9 cellular contexts compared by ENCODE assay signal in genomic region chr14:71497645-71498086, GRCh38.
DNase-seq lines count a peak whose midpoint lies in the region; ATAC-seq, FAIRE-seq and TF ChIP-seq lines count a peak whose summit lies in the region.
"Had no signal": no experiment of that assay in that cellular context is flagged by ENCODE, and none has a peak within 500 bp of the region (broad histone marks: within the 10 kb centered on the region; RNA-seq: fewer than 3 reads in every experiment).

No MANE protein-coding gene starts in this region.

- intact Hi-C loops in psoas muscle (cut with DNase I): no loop called here

- H3K9me3 ChIP-seq in psoas muscle: peaks cover 3% of the 10 kb centered on the region

- peak; percentile 97 for DNase-seq in NCI-H2107 treated with DMSO at 0.1 percent for 48 hours (lab: John Stamatoyannopoulos, UW; ENCODE audit: unreplicated experiment)
- peak; percentile 44 for DNase-seq in kidney tubule cell (ENCODE audit: low spot score)
- DNase-seq in amygdala (lab: John Stamatoyannopoulos, UW): no peak
- DNase-seq in amniotic stem cell (lab: John Stamatoyannopoulos, UW): no peak
- no peak for DNase-seq in RCC 7860 (ENCODE audit: low spot score)
- no peak for DNase-seq in psoas muscle

- peak; percentile 72 for ATAC-seq in GM19023 (IDR thresholded peaks at IDR 0.05; ENCODE audit: unreplicated experiment)
- peak; percentile 92 for ATAC-seq in HG02798 (IDR thresholded peaks at IDR 0.05; ENCODE audit: poor library complexity, unreplicated experiment)
- no peak for ATAC-seq in psoas muscle

- 27 to 44% (median 36%) methylated on average over 2 of the region's 2 CpGs for WGBS in psoas muscle, 3 donors

- no peak overlapping the region for H3K4me3 ChIP-seq in psoas muscle

- FAIRE-seq in RCC 7860 (lab: Jason Lieb, UNC): no peak
- FAIRE-seq: islet of Langerhans had no signal

- no peak overlapping the region for H3K27ac ChIP-seq in psoas muscle

- no peaks in the 10 kb centered on the region for H3K27me3 ChIP-seq in psoas muscle (ENCODE audit: insufficient read depth in 3 of 3, low read length in 2 of 3)

- no peak for TF ChIP-seq CTCF in psoas muscle (IDR thresholded peaks at IDR 0.05)

- H3K4me1 ChIP-seq in psoas muscle: no peaks in the 10 kb centered on the region

- H3K36me3 ChIP-seq in psoas muscle (ENCODE audit: insufficient read depth in 1 of 2, low read depth in 1 of 2): no peaks in the 10 kb centered on the region

Comparison
In these comparisons a context has a peak if more than half of its experiments do, and no peak if none do; other contexts are left out.
1. ATAC-seq: peak in GM19023 (single experiment) and HG02798 (single experiment); none in psoas muscle (0 of 4).
2. DNase-seq: peak in NCI-H2107 treated with DMSO at 0.1 percent for 48 hours (single experiment) and kidney tubule cell (single experiment); none in amygdala (0 of 56), amniotic stem cell (single experiment), RCC 7860 (single experiment) and psoas muscle (0 of 2).